Comparison of ENCODE assay signal across 8 cellular contexts in genomic region chr3:183825380-183826161, GRCh38. TPM values are rescaled to one million over a fixed set of nuclear protein-coding genes. Genes with fewer than 3 reads are reported as not detected.
A peak's percentile ranks its signal among the peaks of the same experiment; 100 is the strongest.
DNase-seq lines count a peak whose midpoint lies in the region; ATAC-seq and TF ChIP-seq lines count a peak whose summit lies in the region.

MAP6D1 (minus strand) TSS chr3:183825577; CDS start chr3:183825547, 30 bp downstream.

- peak within 1 kb of the TSS; percentile 80 to 89 (median 87) for H3K4me3 Mint-ChIP-seq in IgD-negative memory B cell

- intact Hi-C loops in ascending aorta (cut with DNase I) = no loop called here
- intact Hi-C loops in left ventricle myocardium superior (cut with micrococcal nuclease) = no loop called here
- intact Hi-C loops in posterior cingulate gyrus (cut with DNase I) = loop anchor here (5.0 to 10.0 kb wide), 2 partner anchors 57 to 191 kb away; partner anchors contain the start of genes KLHL24 and PARL

- no peaks in the 10 kb centered on the region for H3K9me3 Mint-ChIP-seq in IgD-negative memory B cell

- H3K36me3 Mint-ChIP-seq in IgD-negative memory B cell = no peaks in the 10 kb centered on the region

- ATAC-seq in GM18907 (IDR thresholded peaks at IDR 0.05; ENCODE audit: unreplicated experiment) = peak; percentile 60
- peak; percentile 60 for ATAC-seq in SK-N-SH treated with all-trans-retinoic acid at 6 μM for 48 hours
- ATAC-seq in left ventricle myocardium superior = peak; percentile 73
- ATAC-seq in GM18517 (IDR thresholded peaks at IDR 0.05; ENCODE audit: unreplicated experiment) = no peak

- no peaks in the 10 kb centered on the region for H3K9me3 ChIP-seq in ascending aorta

- H3K27me3 Mint-ChIP-seq in IgD-negative memory B cell = peaks cover 7% of the 10 kb centered on the region

- no peaks in the 10 kb centered on the region for H3K27me3 ChIP-seq in ascending aorta

- H3K27ac ChIP-seq in ascending aorta = peak within 1 kb of the TSS in 1 of 2 donors; percentile 41

- H3K27ac Mint-ChIP-seq in IgD-negative memory B cell = peak within 1 kb of the TSS in 1 of 3 donors; percentile 39

- H3K4me1 Mint-ChIP-seq in IgD-negative memory B cell = peaks cover 5 to 12% (median 11%) of the 10 kb centered on the region in 3 donors

- H3K36me3 ChIP-seq in ascending aorta = peaks cover 4 to 13% of the 10 kb centered on the region in 2 donors

- peak; percentile 13 to 34 (median 21) for TF ChIP-seq CTCF in ascending aorta (IDR thresholded peaks at IDR 0.05)

- peaks cover 6 to 8% of the 10 kb centered on the region in 2 donors for H3K4me1 ChIP-seq in ascending aorta

- H3K4me3 ChIP-seq in ascending aorta = peak within 1 kb of the TSS; percentile 75 to 90

- peak; percentile 19 to 41 for DNase-seq in AML-193 (lab: John Stamatoyannopoulos, UW)
- DNase-seq in ascending aorta (ENCODE audit: low spot score in 2 of 2) = no peak
- DNase-seq in left ventricle myocardium superior = peak; percentile 60
- DNase-seq in posterior cingulate gyrus = peak; percentile 63 to 97 (median 70)

TF ChIP-seq in SK-N-SH treated with all-trans-retinoic acid at 6 μM for 48 hours, 23 proteins besides CTCF, POLR2A, EP300 and RAD21:
- TF ChIP-seq ZNF70 (CRISPR knock-in tag; IDR thresholded peaks at IDR 0.05) (no peak), ESRRG (CRISPR knock-in tag; IDR thresholded peaks at IDR 0.05) (no peak), OSR1 (CRISPR knock-in tag; IDR thresholded peaks at IDR 0.05) (no peak), TSHZ2 (CRISPR knock-in tag; IDR thresholded peaks at IDR 0.05) (no peak), SNAI2 (CRISPR knock-in tag; IDR thresholded peaks at IDR 0.05) (no peak), TCF4 (CRISPR knock-in tag; IDR thresholded peaks at IDR 0.05; ENCODE audit: borderline replicate concordance) (no peak), ZFP3 (CRISPR knock-in tag; IDR thresholded peaks at IDR 0.05) (no peak), GLIS3 (CRISPR knock-in tag; IDR thresholded peaks at IDR 0.05) (no peak), POU6F1 (CRISPR knock-in tag; IDR thresholded peaks at IDR 0.05; ENCODE audit: borderline replicate concordance, low read depth) (no peak), BACH2 (CRISPR knock-in tag; IDR thresholded peaks at IDR 0.05; ENCODE audit: borderline replicate concordance) (no peak), ZFP30 (CRISPR knock-in tag; IDR thresholded peaks at IDR 0.05) (no peak), ARNTL (CRISPR knock-in tag; IDR thresholded peaks at IDR 0.05; ENCODE audit: borderline replicate concordance, low read depth) (no peak), RARB (CRISPR knock-in tag; IDR thresholded peaks at IDR 0.05) (no peak), ZC3H10 (CRISPR knock-in tag; IDR thresholded peaks at IDR 0.05) (no peak)

RNA-seq across cellular contexts. Expression of gene MAP6D1, which starts in this region (rescaled TPM):
- polyA plus RNA-seq in IgD-negative memory B cell = not detected
- total RNA-seq in ascending aorta = not detected
- total RNA-seq in left ventricle myocardium superior = 2.3 TPM

Comparison
In these comparisons a context has a peak if more than half of its experiments do, and no peak if none do; other contexts are left out.
1. DNase-seq: peak in AML-193 (2 of 2), left ventricle myocardium superior (single experiment) and posterior cingulate gyrus (10 of 10); none in ascending aorta (0 of 2).